ENCODE assay signal across 18 cellular contexts in the genomic region with DNA sequence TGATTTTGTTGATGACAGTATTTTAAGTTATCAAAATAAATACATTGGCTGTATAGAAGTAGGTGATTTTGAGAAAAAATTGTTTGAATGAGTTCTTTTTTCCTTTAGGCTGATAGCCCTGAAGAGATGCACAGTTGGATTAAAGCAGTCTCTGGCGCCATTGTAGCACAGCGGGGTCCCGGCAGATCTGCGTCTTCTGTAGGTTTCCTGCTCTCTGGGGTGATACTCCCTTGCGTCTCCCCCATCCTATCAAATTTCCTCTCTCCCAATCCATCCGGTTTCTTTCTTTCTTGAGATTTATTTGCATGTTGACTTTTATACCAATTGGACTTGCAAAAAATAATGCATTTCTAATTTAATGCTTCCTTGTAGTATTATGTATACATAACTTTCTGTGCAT. TPM values are rescaled to one million over a fixed set of nuclear protein-coding genes. Genes with fewer than 3 reads are reported as not detected.
DNase-seq lines count a peak whose midpoint lies in the region; ATAC-seq and TF ChIP-seq lines count a peak whose summit lies in the region.
"Had no signal": no experiment of that assay in that cellular context is flagged by ENCODE, and none has a peak within 500 bp of the region (broad histone marks: within the 10 kb centered on the region; RNA-seq: fewer than 3 reads in every experiment).

No MANE protein-coding gene starts in this region.

- peak overlapping the region; percentile 79 for H3K27ac Mint-ChIP-seq in activated naive CD4-positive, alpha-beta T cell treated with anti-CD3 and anti-CD28 coated beads, Interleukin-2, amount 50 U/mL, for 24 hours
- H3K27ac Mint-ChIP-seq in T-cell, result peak overlapping the region; percentile 83 to 87
- peak overlapping the region; percentile 17 for H3K27ac Mint-ChIP-seq in memory B cell
- H3K27ac Mint-ChIP-seq in progenitor cell of endocrine pancreas, result no peak overlapping the region

- POLR2A ChIA-PET in T-cell (lab: Charles Lee), result no interaction called here

- peaks cover 12% of the 10 kb centered on the region for H3K36me3 Mint-ChIP-seq in activated naive CD4-positive, alpha-beta T cell treated with anti-CD3 and anti-CD28 coated beads, Interleukin-2, amount 50 U/mL, for 24 hours
- H3K36me3 Mint-ChIP-seq in T-cell (peaks cover 31% of the 10 kb centered on the region), memory B cell (peaks cover 5% of the 10 kb centered on the region), progenitor cell of endocrine pancreas (ENCODE audit: insufficient read depth) (peaks cover 7% of the 10 kb centered on the region)

- no peaks in the 10 kb centered on the region for H3K9me3 Mint-ChIP-seq in activated naive CD4-positive, alpha-beta T cell treated with anti-CD3 and anti-CD28 coated beads, Interleukin-2, amount 50 U/mL, for 24 hours
- H3K9me3 Mint-ChIP-seq in T-cell (no peaks in the 10 kb centered on the region), memory B cell (no peaks in the 10 kb centered on the region), progenitor cell of endocrine pancreas (ENCODE audit: low read depth) (no peaks in the 10 kb centered on the region)

- peak overlapping the region; percentile 16 for H3K4me3 Mint-ChIP-seq in activated naive CD4-positive, alpha-beta T cell treated with anti-CD3 and anti-CD28 coated beads, Interleukin-2, amount 50 U/mL, for 24 hours
- peak overlapping the region in 1 of 3 donors; percentile 25 for H3K4me3 Mint-ChIP-seq in T-cell
- no peak overlapping the region for H3K4me3 Mint-ChIP-seq in memory B cell
- no peak overlapping the region for H3K4me3 Mint-ChIP-seq in progenitor cell of endocrine pancreas (ENCODE audit: low read depth)

- no peak for TF ChIP-seq CTCF in progenitor cell of endocrine pancreas (IDR thresholded peaks at IDR 0.05; ENCODE audit: unreplicated experiment)

- CTCF ChIA-PET in T-cell (lab: Charles Lee), result no interaction called here

- H3K4me1 Mint-ChIP-seq in activated naive CD4-positive, alpha-beta T cell treated with anti-CD3 and anti-CD28 coated beads, Interleukin-2, amount 50 U/mL, for 24 hours, result peaks cover 46% of the 10 kb centered on the region
- peaks cover 25 to 41% (median 40%) of the 10 kb centered on the region in 3 donors for H3K4me1 Mint-ChIP-seq in T-cell
- H3K4me1 Mint-ChIP-seq in memory B cell, result peaks cover 8% of the 10 kb centered on the region
- peaks cover 6% of the 10 kb centered on the region for H3K4me1 Mint-ChIP-seq in progenitor cell of endocrine pancreas (ENCODE audit: low read depth)

- no peak for ATAC-seq in T-cell (replicated peaks in 1 of 4)
- no peak for ATAC-seq in memory B cell (ENCODE audit: low read depth)
- no peak for ATAC-seq in SK-N-SH treated with all-trans-retinoic acid at 6 μM for 48 hours
- ATAC-seq in GM21381 (IDR thresholded peaks at IDR 0.05; ENCODE audit: unreplicated experiment), result no peak
- ATAC-seq: A549, HCT116 had no signal

- no peaks in the 10 kb centered on the region for H3K27me3 Mint-ChIP-seq in activated naive CD4-positive, alpha-beta T cell treated with anti-CD3 and anti-CD28 coated beads, Interleukin-2, amount 50 U/mL, for 24 hours
- H3K27me3 Mint-ChIP-seq in T-cell (no peaks in the 10 kb centered on the region), memory B cell (no peaks in the 10 kb centered on the region), progenitor cell of endocrine pancreas (no peaks in the 10 kb centered on the region)

- DNase-seq in activated naive CD4-positive, alpha-beta T cell treated with Interleukin-2 at 50 U/mL for 16 hours, result no peak
- DNase-seq in T-cell, result no peak
- no peak for DNase-seq in memory B cell (ENCODE audit: low spot score in 2 of 2)
- no peak for DNase-seq in progenitor cell of endocrine pancreas (ENCODE audit: low spot score, unreplicated experiment)
- DNase-seq in activated gamma-delta T cell (lab: John Stamatoyannopoulos, UW), result no peak
- DNase-seq: DND-41, GM23248, NCI-H187, NCI-H345, NCI-H69, SHP77 treated with DMSO at 0.1 percent for 48 hours had no signal

TF ChIP-seq in SK-N-SH treated with all-trans-retinoic acid at 6 μM for 48 hours, 23 proteins besides CTCF, POLR2A, EP300 and RAD21:
- TF ChIP-seq ARNTL (CRISPR knock-in tag; IDR thresholded peaks at IDR 0.05; ENCODE audit: borderline replicate concordance, low read depth) (no peak), CSDC2 (CRISPR knock-in tag; IDR thresholded peaks at IDR 0.05) (no peak), ZFP30 (CRISPR knock-in tag; IDR thresholded peaks at IDR 0.05) (no peak), ISL1 (CRISPR knock-in tag; IDR thresholded peaks at IDR 0.05) (no peak), ZNF70 (CRISPR knock-in tag; IDR thresholded peaks at IDR 0.05) (no peak), RARB (CRISPR knock-in tag; IDR thresholded peaks at IDR 0.05) (no peak), PPARA (CRISPR knock-in tag; IDR thresholded peaks at IDR 0.05; ENCODE audit: borderline replicate concordance) (no peak), SNAI2 (CRISPR knock-in tag; IDR thresholded peaks at IDR 0.05) (no peak), ZNF565 (CRISPR knock-in tag; conservative IDR thresholded peaks at IDR 0.05; ENCODE audit: low read depth) (no peak)
- TF ChIP-seq, protein P1, sequence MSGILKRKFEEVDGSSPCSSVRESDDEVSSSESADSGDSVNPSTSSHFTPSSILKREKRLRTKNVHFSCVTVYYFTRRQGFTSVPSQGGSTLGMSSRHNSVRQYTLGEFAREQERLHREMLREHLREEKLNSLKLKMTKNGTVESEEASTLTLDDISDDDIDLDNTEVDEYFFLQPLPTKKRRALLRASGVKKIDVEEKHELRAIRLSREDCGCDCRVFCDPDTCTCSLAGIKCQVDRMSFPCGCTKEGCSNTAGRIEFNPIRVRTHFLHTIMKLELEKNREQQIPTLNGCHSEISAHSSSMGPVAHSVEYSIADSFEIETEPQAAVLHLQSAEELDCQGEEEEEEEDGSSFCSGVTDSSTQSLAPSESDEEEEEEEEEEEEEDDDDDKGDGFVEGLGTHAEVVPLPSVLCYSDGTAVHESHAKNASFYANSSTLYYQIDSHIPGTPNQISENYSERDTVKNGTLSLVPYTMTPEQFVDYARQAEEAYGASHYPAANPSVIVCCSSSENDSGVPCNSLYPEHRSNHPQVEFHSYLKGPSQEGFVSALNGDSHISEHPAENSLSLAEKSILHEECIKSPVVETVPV (CRISPR knock-in tag; IDR thresholded peaks at IDR 0.05), result no peak
- TF ChIP-seq, protein P2, sequence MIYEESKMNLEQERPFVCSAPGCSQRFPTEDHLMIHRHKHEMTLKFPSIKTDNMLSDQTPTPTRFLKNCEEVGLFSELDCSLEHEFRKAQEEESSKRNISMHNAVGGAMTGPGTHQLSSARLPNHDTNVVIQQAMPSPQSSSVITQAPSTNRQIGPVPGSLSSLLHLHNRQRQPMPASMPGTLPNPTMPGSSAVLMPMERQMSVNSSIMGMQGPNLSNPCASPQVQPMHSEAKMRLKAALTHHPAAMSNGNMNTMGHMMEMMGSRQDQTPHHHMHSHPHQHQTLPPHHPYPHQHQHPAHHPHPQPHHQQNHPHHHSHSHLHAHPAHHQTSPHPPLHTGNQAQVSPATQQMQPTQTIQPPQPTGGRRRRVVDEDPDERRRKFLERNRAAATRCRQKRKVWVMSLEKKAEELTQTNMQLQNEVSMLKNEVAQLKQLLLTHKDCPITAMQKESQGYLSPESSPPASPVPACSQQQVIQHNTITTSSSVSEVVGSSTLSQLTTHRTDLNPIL (CRISPR knock-in tag; IDR thresholded peaks at IDR 0.05; ENCODE audit: low read depth), result no peak

RNA-seq across cellular contexts. Expression of a gene that starts 27.6 kb away (rescaled TPM):
- total RNA-seq in T-cell (not detected), progenitor cell of endocrine pancreas (not detected in 2 replicates)
- total RNA-seq: GM23248, OCI-LY7, RPMI7951 had no signal

RNA-seq across cellular contexts. Expression of a gene that starts 34.5 kb away (rescaled TPM):
- total RNA-seq in T-cell, result under 1 TPM in 3 of 5 donors, not detected in 2; 0.51 to 0.56 (median 0.55) TPM
- 3.5 and 6.3 TPM in 2 replicates for total RNA-seq in progenitor cell of endocrine pancreas
- total RNA-seq: OCI-LY7 had no signal

RNA-seq across cellular contexts. Expression of a gene that starts 52.3 kb away (rescaled TPM):
- total RNA-seq in T-cell (10 to 100 TPM; 36.8 to 58.6 (median 40.5) TPM), progenitor cell of endocrine pancreas (44.0 and 44.3 TPM in 2 replicates)
